ENCODE assay signal across 11 cellular contexts in the genomic region with DNA sequence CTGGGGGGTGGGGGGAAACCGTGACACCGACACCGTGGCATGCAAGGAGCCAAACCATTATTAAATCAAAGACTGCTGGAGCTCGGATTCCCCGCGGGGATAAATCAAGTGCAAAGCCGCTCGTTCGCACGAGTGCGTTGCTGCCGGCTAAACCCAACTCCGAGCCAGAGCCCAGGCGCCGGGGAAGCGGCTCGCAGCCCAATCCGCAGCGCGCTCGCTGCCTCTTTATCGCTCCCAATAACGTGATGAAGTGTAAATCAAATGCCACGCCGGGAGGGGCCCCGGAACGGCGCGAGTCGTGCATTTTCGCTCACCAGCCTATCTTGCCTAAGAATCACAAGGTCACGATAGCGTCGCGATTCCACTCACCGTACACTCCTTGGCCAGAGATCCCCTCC. TPM values are rescaled to one million over a fixed set of nuclear protein-coding genes. Genes with fewer than 3 reads are reported as not detected.
A peak's percentile ranks its signal among the peaks of the same experiment; 100 is the strongest.
DNase-seq lines count a peak whose midpoint lies in the region; ATAC-seq and TF ChIP-seq lines count a peak whose summit lies in the region.
"Had no signal": no experiment of that assay in that cellular context is flagged by ENCODE, and none has a peak within 500 bp of the region (broad histone marks: within the 10 kb centered on the region; RNA-seq: fewer than 3 reads in every experiment).

No MANE protein-coding gene starts in this region.

- H3K36me3 ChIP-seq in hepatocyte (replicated peaks; ENCODE audit: insufficient read depth, low read depth) (no peaks in the 10 kb centered on the region), gastrocnemius medialis (no peaks in the 10 kb centered on the region)

- no peaks in the 10 kb centered on the region for H3K9me3 Mint-ChIP-seq in activated naive CD4-positive, alpha-beta T cell treated with anti-CD3 and anti-CD28 coated beads for 36 hours

- 3% methylated on average over 36 of the region's 36 CpGs for WGBS in hepatocyte (ENCODE audit: low lambda C conversion rate, missing lambda C conversion rate)

- H4K20me1 ChIP-seq in hepatocyte (ENCODE audit: insufficient read depth, poor library complexity, severe bottlenecking), result no peaks in the 10 kb centered on the region

- CTCF ChIA-PET in activated naive CD4-positive, alpha-beta T cell treated with anti-CD3 and anti-CD28 coated beads for 36 hours (lab: Charles Lee), result no interaction called here

- H3K9me2 ChIP-seq in hepatocyte (replicated peaks; ENCODE audit: insufficient read depth), result no peaks in the 10 kb centered on the region

- no peaks in the 10 kb centered on the region for H3K9me3 ChIP-seq in hepatocyte (ENCODE audit: low read depth)
- no peaks in the 10 kb centered on the region for H3K9me3 ChIP-seq in gastrocnemius medialis

- H3K4me3 Mint-ChIP-seq in activated naive CD4-positive, alpha-beta T cell treated with anti-CD3 and anti-CD28 coated beads for 36 hours, result no peak overlapping the region

- TF ChIP-seq CTCF in hepatocyte (IDR thresholded peaks at IDR 0.05; ENCODE audit: poor library complexity) (no peak), gastrocnemius medialis (IDR thresholded peaks at IDR 0.05 in 4 of 5, conservative IDR thresholded peaks at IDR 0.05 in 1 of 5) (no peak), foreskin fibroblast (IDR thresholded peaks at IDR 0.05; ENCODE audit: low read depth, low read length) (no peak)

- in situ Hi-C loops in gastrocnemius medialis (cut with MboI; ENCODE audit: low sequenced_read_pairs in 4 of 4), result no loop called here

- ATAC-seq in gastrocnemius medialis, result no peak
- no peak for ATAC-seq in HG02973 (IDR thresholded peaks at IDR 0.05; ENCODE audit: unreplicated experiment)
- ATAC-seq: GM12878 had no signal

- no peak overlapping the region for H3K27ac Mint-ChIP-seq in activated naive CD4-positive, alpha-beta T cell treated with anti-CD3 and anti-CD28 coated beads for 36 hours

- DNase-seq in NCI-H2227 (lab: John Stamatoyannopoulos, UW; ENCODE audit: unreplicated experiment), result peak; percentile 8
- no peak for DNase-seq in NCI-H2227 treated with DMSO at 0.1 percent for 48 hours (lab: John Stamatoyannopoulos, UW)
- DNase-seq in RPMI8226, result peak; percentile 4
- DNase-seq in hepatocyte (ENCODE audit: low spot score), result peak; percentile 13
- DNase-seq in gastrocnemius medialis, result no peak
- DNase-seq in foreskin fibroblast, result no peak
- DNase-seq in activated naive CD4-positive, alpha-beta T cell treated with anti-CD3 and anti-CD28 coated beads for 36 hours, result no peak

- H3K27ac ChIP-seq in hepatocyte (no peak overlapping the region), gastrocnemius medialis (no peak overlapping the region)

- peak overlapping the region; percentile 97 for H3K4me2 ChIP-seq in hepatocyte

- H2AFZ ChIP-seq in hepatocyte, result peak overlapping the region; percentile 56

- H3K4me1 ChIP-seq in hepatocyte (ENCODE audit: insufficient read depth) (peaks cover 5% of the 10 kb centered on the region), gastrocnemius medialis (no peaks in the 10 kb centered on the region)

- H3K4me3 ChIP-seq in hepatocyte (peak overlapping the region; percentile 57), gastrocnemius medialis (peak overlapping the region in 3 of 4 donors; percentile 5 to 25 (median 5)), foreskin fibroblast (ENCODE audit: low read depth in 1 of 2, low read length in 2 of 2) (no peak overlapping the region)
- H3K4me3 ChIP-seq: GM12878 had no signal

- H3K36me3 Mint-ChIP-seq in activated naive CD4-positive, alpha-beta T cell treated with anti-CD3 and anti-CD28 coated beads for 36 hours (ENCODE audit: low read depth), result no peaks in the 10 kb centered on the region

- no peak for TF ChIP-seq POLR2A in gastrocnemius medialis (IDR thresholded peaks at IDR 0.05)

- H3K4me1 Mint-ChIP-seq in activated naive CD4-positive, alpha-beta T cell treated with anti-CD3 and anti-CD28 coated beads for 36 hours (ENCODE audit: low read depth), result peaks cover 7% of the 10 kb centered on the region

- H3K79me2 ChIP-seq in hepatocyte, result no peaks in the 10 kb centered on the region

- H3K27me3 Mint-ChIP-seq in activated naive CD4-positive, alpha-beta T cell treated with anti-CD3 and anti-CD28 coated beads for 36 hours (ENCODE audit: low read depth), result peaks cover 42% of the 10 kb centered on the region

- H3K27me3 ChIP-seq in hepatocyte (peaks cover 78% of the 10 kb centered on the region), gastrocnemius medialis (peaks cover 17 to 37% (median 26%) of the 10 kb centered on the region in 3 donors)

- intact Hi-C loops in gastrocnemius medialis (cut with DNase I; ENCODE audit: low total_unique reads), result no loop called here
- intact Hi-C loops in activated naive CD4-positive, alpha-beta T cell treated with anti-CD3 and anti-CD28 coated beads for 36 hours (cut with micrococcal nuclease), result no loop called here

RNA-seq across cellular contexts. Expression of a gene that starts 1.3 kb away (rescaled TPM):
- total RNA-seq in hepatocyte (0.70 and 1.1 TPM in 2 replicates), gastrocnemius medialis (not detected)
- 0.51 and 0.69 TPM in 2 replicates for polyA plus RNA-seq in hepatocyte
- total RNA-seq in activated naive CD4-positive, alpha-beta T cell treated with anti-CD3 and anti-CD28 coated beads for 36 hours, result not detected
- total RNA-seq: activated CD8-positive, alpha-beta memory T cell treated with anti-CD3 and anti-CD28 coated beads for 36 hours; GM12878 had no signal
- polyA plus RNA-seq: AG04450, GM12878 had no signal

Comparison
In these comparisons a context has a peak if more than half of its experiments do, and no peak if none do; other contexts are left out.
1. DNase-seq: peak in NCI-H2227 (single experiment), RPMI8226 (single experiment) and hepatocyte (single experiment); none in NCI-H2227 treated with DMSO at 0.1 percent for 48 hours (single experiment), gastrocnemius medialis (0 of 2), foreskin fibroblast (0 of 2) and activated naive CD4-positive, alpha-beta T cell treated with anti-CD3 and anti-CD28 coated beads for 36 hours (single experiment).
2. H3K4me3 ChIP-seq: peak in hepatocyte (single experiment) and gastrocnemius medialis (3 of 4); none in foreskin fibroblast (0 of 2).